26 cellular contexts compared by ENCODE assay signal in the genomic region with DNA sequence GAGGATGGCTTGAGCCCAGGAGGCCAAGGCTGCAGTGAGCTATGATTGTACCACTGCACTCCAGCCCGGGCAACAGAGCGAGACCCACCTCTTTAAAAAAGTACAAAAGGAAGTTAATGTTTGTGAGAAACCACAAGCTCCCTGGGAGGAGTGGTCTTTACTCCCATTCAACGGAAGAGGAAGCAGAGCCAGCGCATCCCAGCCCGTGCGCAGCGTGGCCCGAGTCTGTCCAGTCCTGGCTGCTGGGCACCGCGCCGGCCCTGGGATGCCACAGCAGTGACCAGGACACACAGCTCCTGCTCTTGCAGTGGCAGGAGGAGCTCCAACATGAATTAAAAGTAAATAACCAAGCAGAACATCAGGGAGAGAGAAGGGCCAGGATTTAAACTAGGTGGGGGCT.
DNase-seq lines count a peak whose midpoint lies in the region; ATAC-seq and TF ChIP-seq lines count a peak whose summit lies in the region.
"Had no signal": no experiment of that assay in that cellular context is flagged by ENCODE, and none has a peak within 500 bp of the region (broad histone marks: within the 10 kb centered on the region; RNA-seq: fewer than 3 reads in every experiment).

No MANE protein-coding gene starts in this region.

- H3K9me3 Mint-ChIP-seq in activated naive CD4-positive, alpha-beta T cell treated with anti-CD3 and anti-CD28 coated beads, Interleukin-2, amount 10 ng/mL, durations not matched to agents 7 days and 5 days: no peaks in the 10 kb centered on the region
- no peaks in the 10 kb centered on the region for H3K9me3 Mint-ChIP-seq in WTC11
- H3K9me3 Mint-ChIP-seq in natural killer cell treated with Interleukin-12 subunit alpha and Interleukin-12 subunit beta and Interleukin-15 and Interleukin-18, amount 100 ng/mL, for 72 hours: no peaks in the 10 kb centered on the region

- no peak for TF ChIP-seq POLR2A in thyroid gland (IDR thresholded peaks at IDR 0.05)

- peaks cover 34% of the 10 kb centered on the region for H3K4me1 Mint-ChIP-seq in activated naive CD4-positive, alpha-beta T cell treated with anti-CD3 and anti-CD28 coated beads, Interleukin-2, amount 10 ng/mL, durations not matched to agents 7 days and 5 days
- H3K4me1 Mint-ChIP-seq in WTC11: no peaks in the 10 kb centered on the region
- H3K4me1 Mint-ChIP-seq in natural killer cell treated with Interleukin-12 subunit alpha and Interleukin-12 subunit beta and Interleukin-15 and Interleukin-18, amount 100 ng/mL, for 72 hours (ENCODE audit: low read depth in 2 of 2): peaks cover 21 to 27% of the 10 kb centered on the region in 2 donors

- no peak overlapping the region for H3K4me2 ChIP-seq in DND-41 (ENCODE audit: insufficient read depth, low read length)

- no peaks in the 10 kb centered on the region for H3K4me1 ChIP-seq in DND-41 (ENCODE audit: insufficient read depth, low read length)
- no peaks in the 10 kb centered on the region for H3K4me1 ChIP-seq in thyroid gland
- H3K4me1 ChIP-seq: ascending aorta, Caco-2 had no signal

- H3K36me3 ChIP-seq in DND-41 (ENCODE audit: insufficient read depth, low read length) (no peaks in the 10 kb centered on the region), thyroid gland (no peaks in the 10 kb centered on the region)
- H3K36me3 ChIP-seq: ascending aorta, colonic mucosa, prostate gland, tibial nerve had no signal

- peaks cover 20% of the 10 kb centered on the region for H4K20me1 ChIP-seq in DND-41 (ENCODE audit: insufficient read depth, low read length)

- CTCF ChIA-PET in activated naive CD4-positive, alpha-beta T cell treated with anti-CD3 and anti-CD28 coated beads, Interleukin-2, amount 10 ng/mL, durations not matched to agents 7 days and 5 days (lab: Charles Lee): no interaction called here
- CTCF ChIA-PET in WTC11 (lab: Charles Lee): no interaction called here

- POLR2A ChIA-PET in WTC11 (lab: Charles Lee): no interaction called here

- no peak overlapping the region for H3K9ac ChIP-seq in DND-41 (ENCODE audit: low read depth, low read length)

- no peaks in the 10 kb centered on the region for H3K36me3 Mint-ChIP-seq in activated naive CD4-positive, alpha-beta T cell treated with anti-CD3 and anti-CD28 coated beads, Interleukin-2, amount 10 ng/mL, durations not matched to agents 7 days and 5 days
- H3K36me3 Mint-ChIP-seq in WTC11: no peaks in the 10 kb centered on the region
- no peaks in the 10 kb centered on the region for H3K36me3 Mint-ChIP-seq in natural killer cell treated with Interleukin-12 subunit alpha and Interleukin-12 subunit beta and Interleukin-15 and Interleukin-18, amount 100 ng/mL, for 72 hours

- H3K79me2 ChIP-seq in DND-41 (ENCODE audit: insufficient read depth, low read length): no peaks in the 10 kb centered on the region

- no peak overlapping the region for H3K27ac ChIP-seq in DND-41 (ENCODE audit: low read length)
- no peak overlapping the region for H3K27ac ChIP-seq in thyroid gland
- H3K27ac ChIP-seq: ascending aorta, colonic mucosa, prostate gland, tibial nerve had no signal

- no peak for DNase-seq in activated naive CD4-positive, alpha-beta T cell treated with anti-CD3 and anti-CD28 coated beads, Interleukin-2, amount 10 ng/mL, durations not matched to agents 7 days and 5 days
- no peak for DNase-seq in activated naive CD4-positive, alpha-beta T cell treated with Interleukin-2 at 50 U/mL for 16 hours
- DNase-seq in DND-41: no peak
- no peak for DNase-seq in WTC11 (ENCODE audit: low spot score)
- DNase-seq in natural killer cell treated with Interleukin-12 subunit alpha and Interleukin-12 subunit beta and Interleukin-15 and Interleukin-18, amount 100 ng/mL, for 72 hours (ENCODE audit: low spot score): no peak
- no peak for DNase-seq in thyroid gland
- no peak for DNase-seq in H4 (ENCODE audit: low spot score)
- DNase-seq: activated CD8-positive, alpha-beta memory T cell treated with anti-CD3 and anti-CD28 coated beads for 24 hours; activated T-cell treated with anti-CD3 and anti-CD28 coated beads for 4 hours; AML-193; Caco-2; colonic mucosa; DMS79; effector CD8-positive, alpha-beta T cell; GDM1; mesendoderm; NCI-H1092; NCI-H1694 treated with DMSO at 0.1 percent for 48 hours; NCI-H510A; nucleus accumbens had no signal

- peak overlapping the region; percentile 64 for H3K4me3 Mint-ChIP-seq in activated naive CD4-positive, alpha-beta T cell treated with anti-CD3 and anti-CD28 coated beads, Interleukin-2, amount 10 ng/mL, durations not matched to agents 7 days and 5 days
- H3K4me3 Mint-ChIP-seq in WTC11: no peak overlapping the region
- peak overlapping the region; percentile 3 for H3K4me3 Mint-ChIP-seq in natural killer cell treated with Interleukin-12 subunit alpha and Interleukin-12 subunit beta and Interleukin-15 and Interleukin-18, amount 100 ng/mL, for 72 hours

- no peak overlapping the region for H3K4me3 ChIP-seq in DND-41 (ENCODE audit: low read depth in 1 of 2, low read length in 2 of 2)
- H3K4me3 ChIP-seq in thyroid gland (replicated peaks in 1 of 3): no peak overlapping the region
- H3K4me3 ChIP-seq: ascending aorta, colonic mucosa, prostate gland, tibial nerve had no signal

- H3K27ac Mint-ChIP-seq in activated naive CD4-positive, alpha-beta T cell treated with anti-CD3 and anti-CD28 coated beads, Interleukin-2, amount 10 ng/mL, durations not matched to agents 7 days and 5 days: no peak overlapping the region
- peak overlapping the region; percentile 45; the same call in 1 of the 2 replicates for H3K27ac Mint-ChIP-seq in WTC11
- H3K27ac Mint-ChIP-seq in natural killer cell treated with Interleukin-12 subunit alpha and Interleukin-12 subunit beta and Interleukin-15 and Interleukin-18, amount 100 ng/mL, for 72 hours: no peak overlapping the region

- TF ChIP-seq CTCF in DND-41 (IDR thresholded peaks at IDR 0.05; ENCODE audit: borderline replicate concordance, extremely low read depth, low read length, poor library complexity, severe bottlenecking) (no peak), WTC11 (IDR thresholded peaks at IDR 0.05) (no peak), thyroid gland (IDR thresholded peaks at IDR 0.05) (no peak)

- H3K9me3 ChIP-seq in DND-41 (ENCODE audit: insufficient read depth, low read length, severe bottlenecking) (no peaks in the 10 kb centered on the region), thyroid gland (no peaks in the 10 kb centered on the region)
- H3K9me3 ChIP-seq: ascending aorta, Caco-2, colonic mucosa, prostate gland, tibial nerve had no signal

- intact Hi-C loops in thyroid gland (cut with DNase I): no loop called here

- WGBS in thyroid gland, 2 donors: 70 to 72% methylated on average over 11 of the region's 11 CpGs

- peaks cover 30% of the 10 kb centered on the region for H3K27me3 Mint-ChIP-seq in activated naive CD4-positive, alpha-beta T cell treated with anti-CD3 and anti-CD28 coated beads, Interleukin-2, amount 10 ng/mL, durations not matched to agents 7 days and 5 days
- H3K27me3 Mint-ChIP-seq in WTC11 (ENCODE audit: low read depth): no peaks in the 10 kb centered on the region
- peaks cover 0 to 5% of the 10 kb centered on the region in 2 donors for H3K27me3 Mint-ChIP-seq in natural killer cell treated with Interleukin-12 subunit alpha and Interleukin-12 subunit beta and Interleukin-15 and Interleukin-18, amount 100 ng/mL, for 72 hours

- H3K27me3 ChIP-seq in DND-41 (ENCODE audit: insufficient read depth, low read length, poor library complexity) (no peaks in the 10 kb centered on the region), thyroid gland (no peaks in the 10 kb centered on the region)
- H3K27me3 ChIP-seq: ascending aorta, colonic mucosa had no signal

- no peak overlapping the region for H2AFZ ChIP-seq in DND-41 (ENCODE audit: low read depth, low read length)

- ATAC-seq in DND-41 (ENCODE audit: insufficient read depth, low read depth) (0 out of 3 replicates have a peak, but pooled peaks have one; percentile 17), WTC11 (no peak), HG03520 (IDR thresholded peaks at IDR 0.05; ENCODE audit: unreplicated experiment) (no peak)
- ATAC-seq in natural killer cell treated with Interleukin-12 subunit alpha and Interleukin-12 subunit beta and Interleukin-15 and Interleukin-18, amount 100 ng/mL, for 72 hours: no peak
- ATAC-seq: left lobe of liver, sciatic nerve had no signal

TF ChIP-seq in WTC11, 78 proteins besides CTCF, POLR2A, EP300 and RAD21:
- TF ChIP-seq ZBTB43 (CRISPR knock-in tag; IDR thresholded peaks at IDR 0.05): no peak
- TF ChIP-seq, protein P1, sequence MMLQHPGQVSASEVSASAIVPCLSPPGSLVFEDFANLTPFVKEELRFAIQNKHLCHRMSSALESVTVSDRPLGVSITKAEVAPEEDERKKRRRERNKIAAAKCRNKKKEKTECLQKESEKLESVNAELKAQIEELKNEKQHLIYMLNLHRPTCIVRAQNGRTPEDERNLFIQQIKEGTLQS (CRISPR knock-in tag; conservative IDR thresholded peaks at IDR 0.05): no peak
TF ChIP-seq in WTC11: peak in this region for 0.
